8 cellular contexts compared by ENCODE assay signal in genomic region chr17:7843536-7844291, GRCh38. TPM values are rescaled to one million over a fixed set of nuclear protein-coding genes. Genes with fewer than 3 reads are reported as not detected.
A peak's percentile ranks its signal among the peaks of the same experiment; 100 is the strongest.
DNase-seq lines count a peak whose midpoint lies in the region; ATAC-seq and TF ChIP-seq lines count a peak whose summit lies in the region.

No MANE protein-coding gene starts in this region.

- H3K4me3 Mint-ChIP-seq in T-helper 1 cell treated with Interleukin-12 subunit alpha and Interleukin-12 subunit beta and Interleukin-4 antibody, amounts not matched to agents 30 μg/mL and 1 μg/mL, for 36 hours: peak overlapping the region; percentile 94

- H3K4me3 ChIP-seq in adrenal gland (peak overlapping the region in 3 of 4 donors; percentile 62 to 82 (median 62)), heart right ventricle (peak overlapping the region; percentile 68 to 90 (median 76)), tibial nerve (peak overlapping the region; percentile 59 to 77 (median 63))

- peak overlapping the region; percentile 96 for H3K27ac Mint-ChIP-seq in T-helper 1 cell treated with Interleukin-12 subunit alpha and Interleukin-12 subunit beta and Interleukin-4 antibody, amounts not matched to agents 30 μg/mL and 1 μg/mL, for 36 hours

- TF ChIP-seq CTCF in adrenal gland (IDR thresholded peaks at IDR 0.05) (no peak), heart right ventricle (IDR thresholded peaks at IDR 0.05) (no peak), tibial nerve (IDR thresholded peaks at IDR 0.05) (peak in 1 of 5 experiments; percentile 5)

- H3K27ac ChIP-seq in adrenal gland (peak overlapping the region; percentile 98 to 99 (median 99)), heart right ventricle (peak overlapping the region; percentile 90 to 100 (median 97)), tibial nerve (peak overlapping the region; percentile 93 to 99 (median 96))

- H3K9me3 ChIP-seq in adrenal gland (replicated peaks in 1 of 3): no peaks in the 10 kb centered on the region
- H3K9me3 ChIP-seq in heart right ventricle: no peaks in the 10 kb centered on the region
- no peaks in the 10 kb centered on the region for H3K9me3 ChIP-seq in tibial nerve

- no peaks in the 10 kb centered on the region for H3K9me3 Mint-ChIP-seq in T-helper 1 cell treated with Interleukin-12 subunit alpha and Interleukin-12 subunit beta and Interleukin-4 antibody, amounts not matched to agents 30 μg/mL and 1 μg/mL, for 36 hours

- peaks cover 17 to 36% of the 10 kb centered on the region in 2 donors for H3K4me1 ChIP-seq in adrenal gland (replicated peaks in 1 of 2)
- H3K4me1 ChIP-seq in heart right ventricle: peaks cover 15 to 56% (median 45%) of the 10 kb centered on the region in 9 donors
- H3K4me1 ChIP-seq in tibial nerve: peaks cover 0 to 55% (median 21%) of the 10 kb centered on the region in 4 donors

- WGBS in adrenal gland, 4 donors: 0 to 1% (median 0%) methylated on average over 23 to 61 of the region's 61 CpGs
- WGBS in heart right ventricle, 2 donors: 0 to 2% methylated on average over 59 to 60 of the region's 61 CpGs
- WGBS in tibial nerve, 2 donors: 0 to 1% methylated on average over 55 to 57 of the region's 61 CpGs

- peaks cover 46% of the 10 kb centered on the region for H3K4me1 Mint-ChIP-seq in T-helper 1 cell treated with Interleukin-12 subunit alpha and Interleukin-12 subunit beta and Interleukin-4 antibody, amounts not matched to agents 30 μg/mL and 1 μg/mL, for 36 hours (ENCODE audit: low read depth)

- no peaks in the 10 kb centered on the region for H3K27me3 Mint-ChIP-seq in T-helper 1 cell treated with Interleukin-12 subunit alpha and Interleukin-12 subunit beta and Interleukin-4 antibody, amounts not matched to agents 30 μg/mL and 1 μg/mL, for 36 hours (ENCODE audit: low read depth)

- peaks cover 24% of the 10 kb centered on the region for H3K36me3 Mint-ChIP-seq in T-helper 1 cell treated with Interleukin-12 subunit alpha and Interleukin-12 subunit beta and Interleukin-4 antibody, amounts not matched to agents 30 μg/mL and 1 μg/mL, for 36 hours (ENCODE audit: low read depth)

- H3K36me3 ChIP-seq in adrenal gland (replicated peaks in 1 of 2) (peaks cover 0 to 28% of the 10 kb centered on the region in 2 donors), heart right ventricle (peaks cover 0 to 50% (median 20%) of the 10 kb centered on the region in 9 donors), tibial nerve (peaks cover 0 to 33% (median 14%) of the 10 kb centered on the region in 3 donors)

- DNase-seq in DMS 273 (lab: John Stamatoyannopoulos, UW; ENCODE audit: unreplicated experiment): peak; percentile 91
- DNase-seq in GOT3 (lab: John Stamatoyannopoulos, UW): peak; percentile 38
- peak; percentile 74 for DNase-seq in NCI-H1092 treated with DMSO at 0.1 percent for 48 hours (lab: John Stamatoyannopoulos, UW)
- peak; percentile 82 to 92 (median 89) for DNase-seq in adrenal gland
- DNase-seq in heart right ventricle: peak; percentile 81 to 85
- DNase-seq in posterior cingulate gyrus: peak in 7 of 10 donors; percentile 51 to 94 (median 68)
- DNase-seq in tibial nerve (ENCODE audit: low spot score in 2 of 2): peak; percentile 59 to 72

- no peak for TF ChIP-seq EP300 in tibial nerve (IDR thresholded peaks at IDR 0.05)

- peak; percentile 22 to 58 (median 40) for ATAC-seq in heart right ventricle

- intact Hi-C loops in adrenal gland (cut with DNase I): no loop called here
- intact Hi-C loops in heart right ventricle (cut with DNase I): loop anchor here in 5 of 10 donors (1.0 to 10.0 kb wide), 4 partner anchors 9 to 311 kb away; partner anchors contain the start of genes KDM6B (in 2 of the 5), NAA38 (in 2 of the 5) and PER1 (in 2 of the 5)
- intact Hi-C loops in posterior cingulate gyrus (cut with DNase I): loop anchor here (1.0 to 5.0 kb wide), 2 partner anchors 9 to 89 kb away; partner anchors contain the start of genes CNTROB, KDM6B and TRAPPC1

- TF ChIP-seq POLR2A in adrenal gland (IDR thresholded peaks at IDR 0.05): peak; percentile 72 to 79
- peak; percentile 11 to 43 for TF ChIP-seq POLR2A in tibial nerve (IDR thresholded peaks at IDR 0.05)

- H3K27me3 ChIP-seq in adrenal gland: no peaks in the 10 kb centered on the region
- H3K27me3 ChIP-seq in heart right ventricle: no peaks in the 10 kb centered on the region
- no peaks in the 10 kb centered on the region for H3K27me3 ChIP-seq in tibial nerve

RNA-seq across cellular contexts. Expression of gene KDM6B, which starts 9.7 kb away (rescaled TPM):
- total RNA-seq in adrenal gland: 10 to 100 TPM in 5 of 8 donors, 1 to 10 TPM in 3; 5.8 to 31.2 (median 15.1) TPM
- polyA plus RNA-seq in adrenal gland: 10 to 100 TPM in 2 of 3 donors, 1 to 10 TPM in 1; 2.2 to 35.9 (median 10.6) TPM
- total RNA-seq in heart right ventricle: 10 to 100 TPM; 18.0 to 35.4 (median 26.9) TPM
- 10 to 100 TPM in 1 of 2 donors, 1 to 10 TPM in 1; 5.2 to 17.6 TPM for polyA plus RNA-seq in heart right ventricle
- 10 to 100 TPM in 2 of 4 donors, 1 to 10 TPM in 2; 7.5 to 10.8 (median 9.7) TPM for total RNA-seq in tibial nerve

RNA-seq across cellular contexts. Expression of gene TMEM88, which starts 11.2 kb away (rescaled TPM):
- total RNA-seq in adrenal gland (10 to 100 TPM; 14.9 to 52.8 (median 25.1) TPM), heart right ventricle (10 to 100 TPM; 12.3 to 47.4 (median 19.3) TPM), tibial nerve (10 to 100 TPM in 3 of 4 donors, 1 to 10 TPM in 1; 9.2 to 41.7 (median 25.6) TPM)
- polyA plus RNA-seq in adrenal gland (100 to 1,000 TPM in 1 of 3 donors, 10 to 100 TPM in 1, 1 to 10 TPM in 1; 7.9 to 107 (median 70.9) TPM), heart right ventricle (100 to 1,000 TPM; 121 to 298 TPM)

RNA-seq across cellular contexts. Expression of gene NAA38, which starts 13.6 kb away (rescaled TPM):
- total RNA-seq in adrenal gland (100 to 1,000 TPM in 7 of 8 donors, 10 to 100 TPM in 1; 96.2 to 224 (median 122) TPM), heart right ventricle (100 to 1,000 TPM in 1 of 10 donors, 10 to 100 TPM in 9; 59.2 to 115 (median 73.0) TPM), tibial nerve (100 to 1,000 TPM; 104 to 198 (median 167) TPM)
- polyA plus RNA-seq in adrenal gland (100 to 1,000 TPM in 2 of 3 donors, 10 to 100 TPM in 1; 34.5 to 424 (median 329) TPM), heart right ventricle (100 to 1,000 TPM; 108 to 167 TPM)

RNA-seq across cellular contexts. Expression of gene CYB5D1, which starts 14.1 kb away (rescaled TPM):
- total RNA-seq in adrenal gland: 10 to 100 TPM in 7 of 8 donors, 1 to 10 TPM in 1; 9.1 to 24.4 (median 17.9) TPM
- polyA plus RNA-seq in adrenal gland: 10 to 100 TPM in 2 of 3 donors, 1 to 10 TPM in 1; 6.5 to 36.8 (median 10.2) TPM
- 10 to 100 TPM; 12.7 to 20.1 (median 16.0) TPM for total RNA-seq in heart right ventricle
- polyA plus RNA-seq in heart right ventricle: 10 to 100 TPM; 10.0 to 11.6 TPM
- total RNA-seq in tibial nerve: 10 to 100 TPM in 2 of 4 donors, 1 to 10 TPM in 2; 9.4 to 13.6 (median 11.1) TPM

RNA-seq across cellular contexts. Expression of gene CHD3, which starts 44.9 kb away (rescaled TPM):
- total RNA-seq in adrenal gland (100 to 1,000 TPM in 2 of 8 donors, 10 to 100 TPM in 6; 75.8 to 123 (median 91.5) TPM), heart right ventricle (10 to 100 TPM in 5 of 10 donors, 1 to 10 TPM in 5; 8.2 to 22.0 (median 10.4) TPM), tibial nerve (100 to 1,000 TPM in 3 of 4 donors, 10 to 100 TPM in 1; 80.4 to 202 (median 125) TPM)
- polyA plus RNA-seq in adrenal gland (100 to 1,000 TPM in 2 of 3 donors, 10 to 100 TPM in 1; 43.8 to 326 (median 104) TPM), heart right ventricle (10 to 100 TPM; 13.7 to 29.0 TPM)

Comparison
In these comparisons a context has a peak if more than half of its experiments do, and no peak if none do; other contexts are left out.
1. Peak in every context shown above with its lines: DNase-seq, ATAC-seq, H3K4me3 ChIP-seq and H3K27ac ChIP-seq.
2. DNase-seq: peak in every context shown above with its lines; median percentile 91 in DMS 273; 89 in adrenal gland; 83 in heart right ventricle; 74 in NCI-H1092 treated with DMSO at 0.1 percent for 48 hours; 68 in posterior cingulate gyrus; 66 in tibial nerve; 38 in GOT3.